8 cellular contexts compared by ENCODE assay signal in the genomic region with DNA sequence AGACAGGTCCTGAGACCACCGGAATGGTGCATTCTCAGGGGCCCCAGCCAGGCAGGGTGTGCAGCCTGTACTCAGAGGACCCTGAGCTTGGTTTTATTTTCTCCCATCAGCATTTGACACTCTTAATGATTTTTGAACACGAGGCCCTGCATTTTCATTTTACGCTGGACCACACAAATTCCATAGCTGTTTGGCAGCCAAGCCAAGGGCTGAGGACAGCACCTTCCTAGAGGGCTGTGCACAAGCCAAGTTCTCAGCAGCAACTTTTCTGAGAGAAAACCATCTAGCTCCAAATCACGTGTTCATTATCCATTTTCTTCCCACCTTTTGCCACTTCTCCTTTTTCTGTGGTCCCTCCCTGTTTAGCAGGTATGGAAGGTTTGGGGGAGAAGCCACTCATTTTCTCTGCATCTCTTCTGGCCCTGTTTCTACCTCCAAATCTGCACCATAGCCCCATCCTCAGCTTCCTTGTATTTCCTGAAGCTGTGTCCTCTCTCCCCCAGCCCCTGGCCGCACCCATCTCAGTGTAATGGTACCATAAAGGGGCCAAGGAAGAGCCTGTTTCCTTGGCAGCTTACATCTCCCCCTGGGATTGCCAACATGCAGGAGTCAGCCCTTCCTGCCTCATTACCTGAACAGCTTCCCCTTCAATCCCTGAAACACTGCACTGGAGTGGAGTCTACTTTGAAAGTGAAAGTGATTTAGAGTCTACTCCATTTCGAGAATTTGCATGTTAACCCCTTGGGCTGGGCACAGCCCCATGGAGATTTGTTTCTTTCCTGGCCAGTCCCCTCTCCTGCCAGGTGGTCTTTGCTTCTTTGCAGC.
DNase-seq lines count a peak whose midpoint lies in the region; ATAC-seq and TF ChIP-seq lines count a peak whose summit lies in the region.

No MANE protein-coding gene starts in this region.

- peak overlapping the region; percentile 30 to 59 (median 48) for H3K27ac ChIP-seq in upper lobe of left lung

- no peak for TF ChIP-seq CTCF in upper lobe of left lung (IDR thresholded peaks at IDR 0.05)

- TF ChIP-seq POLR2A in upper lobe of left lung (IDR thresholded peaks at IDR 0.05), result no peak

- intact Hi-C loops in left ventricle myocardium superior (cut with micrococcal nuclease) (no loop called here), Right ventricle myocardium inferior (cut with DNase I) (no loop called here)

- 56 to 60% methylated on average over 6 of the region's 6 CpGs for WGBS in upper lobe of left lung, 2 donors

- H3K9me3 ChIP-seq in MG63 (no peaks in the 10 kb centered on the region), upper lobe of left lung (no peaks in the 10 kb centered on the region)

- DNase-seq in left ventricle myocardium superior (no peak), Right ventricle myocardium inferior (ENCODE audit: missing footprints) (no peak), MG63 (no peak), fibroblast of peridontal ligament (ENCODE audit: extremely low read depth) (peak; percentile 30), upper lobe of left lung (no peak), epidermal melanocyte (ENCODE audit: insufficient read length, low spot score) (no peak), HuH-7.5 (ENCODE audit: low spot score) (no peak)

- H3K4me3 ChIP-seq in MG63 (peak overlapping the region; percentile 20), upper lobe of left lung (peak overlapping the region in 2 of 4 donors; percentile 15 to 28)

- H3K36me3 ChIP-seq in MG63 (no peaks in the 10 kb centered on the region), upper lobe of left lung (peaks cover 0 to 6% (median 2%) of the 10 kb centered on the region in 4 donors)

- no peaks in the 10 kb centered on the region for H3K27me3 ChIP-seq in MG63
- no peaks in the 10 kb centered on the region for H3K27me3 ChIP-seq in upper lobe of left lung

- no peak for TF ChIP-seq EP300 in upper lobe of left lung (IDR thresholded peaks at IDR 0.05)

- ATAC-seq in left ventricle myocardium superior (peak; percentile 17), Right ventricle myocardium inferior (no peak), upper lobe of left lung (ENCODE audit: low FRiP score in 2 of 2) (peak in 1 of 2 donors; percentile 44), GM18861 (IDR thresholded peaks at IDR 0.05; ENCODE audit: unreplicated experiment) (no peak)

- peaks cover 19 to 25% (median 23%) of the 10 kb centered on the region in 4 donors for H3K4me1 ChIP-seq in upper lobe of left lung
